ENCODE assay signal across 11 cellular contexts in the genomic region with DNA sequence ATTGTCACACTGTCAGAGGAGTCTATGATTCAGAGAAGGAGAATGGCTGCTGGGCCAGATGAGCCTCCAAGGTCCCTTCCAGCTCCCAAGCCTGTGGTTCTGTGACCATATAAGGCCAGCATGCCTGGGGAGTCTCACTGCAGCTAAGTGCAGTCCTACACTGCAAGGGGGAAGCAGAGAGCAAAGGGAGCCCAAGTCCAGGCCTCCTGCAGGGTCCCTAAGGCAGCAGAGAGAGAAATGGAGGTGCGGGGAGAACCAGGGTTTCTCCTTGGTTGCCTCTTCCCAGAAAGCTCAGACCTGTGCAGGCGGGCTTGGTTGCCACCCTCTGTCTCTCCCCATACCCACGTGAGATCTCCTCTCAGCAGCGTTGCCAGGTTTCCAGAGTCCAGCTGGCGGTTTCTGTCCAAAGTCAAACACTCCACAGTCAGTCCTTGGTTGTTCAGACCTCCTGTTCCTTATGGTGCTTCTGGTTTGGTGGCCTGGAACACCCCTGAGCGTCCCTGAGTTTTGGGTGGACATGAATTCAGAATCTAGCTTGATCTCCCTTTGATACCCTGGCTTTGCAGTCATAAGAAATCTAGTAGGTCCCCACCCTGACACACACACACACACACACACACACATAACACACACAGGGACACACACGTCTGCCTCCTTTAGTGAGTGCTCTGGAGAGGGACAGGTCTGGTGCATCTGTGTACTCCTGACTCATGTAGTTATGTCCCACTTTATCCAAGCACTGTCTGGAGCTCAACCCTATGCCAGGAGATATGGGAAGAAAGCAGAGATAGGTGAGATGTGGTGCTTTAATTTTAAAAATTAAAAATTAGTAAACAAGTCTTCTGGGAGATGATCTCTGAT.
DNase-seq lines count a peak whose midpoint lies in the region; ATAC-seq and TF ChIP-seq lines count a peak whose summit lies in the region.
"Had no signal": no experiment of that assay in that cellular context is flagged by ENCODE, and none has a peak within 500 bp of the region (broad histone marks: within the 10 kb centered on the region; RNA-seq: fewer than 3 reads in every experiment).

No MANE protein-coding gene starts in this region.

- intact Hi-C loops in Right ventricle myocardium superior (cut with DNase I), result no loop called here

- TF ChIP-seq CTCF in BJ (IDR thresholded peaks at IDR 0.05; ENCODE audit: insufficient read depth, low read depth, low read length) (peak; percentile 71), Peyer's patch (IDR thresholded peaks at IDR 0.05) (peak in 2 of 6 experiments; percentile 8 to 15)

- peak; percentile 84 for ATAC-seq in Right ventricle myocardium superior (ENCODE audit: poor library complexity)
- ATAC-seq in GM18505 (IDR thresholded peaks at IDR 0.05; ENCODE audit: unreplicated experiment), result no peak
- no peak for ATAC-seq in HG02763 (IDR thresholded peaks at IDR 0.05; ENCODE audit: unreplicated experiment)

- H3K9me3 ChIP-seq in Peyer's patch, result no peaks in the 10 kb centered on the region

- POLR2A ChIA-PET in BJ (lab: Charles Lee), result interaction anchor here (0.7 kb wide), 1 partner anchor 45 kb away, joined by 3 read pairs; no protein-coding TSS in a partner anchor

- CTCF ChIA-PET in BJ (lab: Yijun Ruan, JAX), result interaction anchor here (0.7 to 4.1 kb wide), 10 partner anchors 9 to 326 kb away, joined by 3 to 19 read pairs (median 4); no protein-coding TSS in a partner anchor

- TF ChIP-seq POLR2A in GM18505 (IDR thresholded peaks at IDR 0.05; ENCODE audit: borderline replicate concordance, extremely low read depth, insufficient read depth, insufficient read length) (no peak), Peyer's patch (IDR thresholded peaks at IDR 0.05) (no peak)

- DNase-seq in BJ (ENCODE audit: low read depth), result peak; percentile 56
- DNase-seq in RKO (ENCODE audit: low spot score), result peak; percentile 7
- no peak for DNase-seq in Right ventricle myocardium superior
- DNase-seq in nucleus accumbens (lab: John Stamatoyannopoulos, UW), result peak in 30 of 56 donors; percentile 29 to 85 (median 54)
- DNase-seq in NCI-H1048 (lab: John Stamatoyannopoulos, UW), result no peak
- no peak for DNase-seq in Peyer's patch
- DNase-seq: central memory CD4-positive, alpha-beta T cell; DND-41; stimulated activated CD4-positive, alpha-beta T cell treated with anti-CD3 and anti-CD28 coated beads, Interleukin-2, amount 100 ng/mL, for 48 hours had no signal

- peak overlapping the region in 2 of 4 donors; percentile 57 to 70 for H3K27ac ChIP-seq in Peyer's patch

- H3K36me3 ChIP-seq in BJ (ENCODE audit: control insufficient read depth, insufficient read depth, low read length), result no peaks in the 10 kb centered on the region
- H3K36me3 ChIP-seq in Peyer's patch, result no peaks in the 10 kb centered on the region

- H3K4me1 ChIP-seq in Peyer's patch, result peaks cover 0 to 3% (median 0%) of the 10 kb centered on the region in 4 donors

- H3K27me3 ChIP-seq in BJ (ENCODE audit: control insufficient read depth, insufficient read depth, low read length), result no peaks in the 10 kb centered on the region
- H3K27me3 ChIP-seq in Peyer's patch, result no peaks in the 10 kb centered on the region

- H3K4me3 ChIP-seq in BJ (ENCODE audit: low read depth, low read length), result no peak overlapping the region
- H3K4me3 ChIP-seq in Peyer's patch, result no peak overlapping the region

Comparison
In these comparisons a context has a peak if more than half of its experiments do, and no peak if none do; other contexts are left out.
1. DNase-seq: peak in BJ (single experiment), RKO (single experiment) and nucleus accumbens (30 of 56); none in Right ventricle myocardium superior (single experiment), NCI-H1048 (single experiment) and Peyer's patch (0 of 3).